Comparison of ENCODE assay signal across 21 cellular contexts in genomic region chr12:2803635-2804380, GRCh38. TPM values are rescaled to one million over a fixed set of nuclear protein-coding genes. Genes with fewer than 3 reads are reported as not detected.
DNase-seq lines count a peak whose midpoint lies in the region; ATAC-seq, FAIRE-seq and TF ChIP-seq lines count a peak whose summit lies in the region.
"Had no signal": no experiment of that assay in that cellular context is flagged by ENCODE, and none has a peak within 500 bp of the region (broad histone marks: within the 10 kb centered on the region; RNA-seq: fewer than 3 reads in every experiment).

No MANE protein-coding gene starts in this region.

- peak overlapping the region; percentile 28 for H3K27ac Mint-ChIP-seq in activated naive CD8-positive, alpha-beta T cell
- peak overlapping the region; percentile 13 for H3K27ac Mint-ChIP-seq in type B pancreatic cell
- no peak overlapping the region for H3K27ac Mint-ChIP-seq in activated CD4-positive, alpha-beta T cell treated with anti-CD3 and anti-CD28 coated beads, Interleukin-2, amount 10 ng/mL, durations not matched to agents 24 days and 14 days

- ATAC-seq in heart right ventricle (peak in 1 of 8 donors; percentile 10), left cardiac atrium (no peak), HepG2 (no peak), HG02642 (IDR thresholded peaks at IDR 0.05; ENCODE audit: poor library complexity, unreplicated experiment) (no peak)
- ATAC-seq: lower lobe of right lung had no signal

- peak overlapping the region in 9 of 10 donors; percentile 6 to 66 (median 50) for H3K27ac ChIP-seq in heart right ventricle
- no peak overlapping the region for H3K27ac ChIP-seq in HepG2 (ENCODE audit: extremely low read length, insufficient read depth, low read length)
- H3K27ac ChIP-seq: esophagus squamous epithelium, lower lobe of right lung, PC-9, vagina, WERI-Rb-1 had no signal

- H2AFZ ChIP-seq in HepG2 (ENCODE audit: low read length), result no peak overlapping the region
- H2AFZ ChIP-seq: PC-9 had no signal

- H3K4me1 ChIP-seq in heart right ventricle, result peaks cover 0 to 50% (median 30%) of the 10 kb centered on the region in 9 donors
- no peaks in the 10 kb centered on the region for H3K4me1 ChIP-seq in HepG2 (ENCODE audit: insufficient read depth, low read length)
- H3K4me1 ChIP-seq: adrenal gland, lower lobe of right lung had no signal

- no peak overlapping the region for H3K9ac ChIP-seq in HepG2 (ENCODE audit: insufficient read depth, low read depth, low read length)

- in situ Hi-C loops in HepG2 (cut with HindIII; ENCODE audit: extremely low pct_ligation_motif_present, low pct_unique_long_range_greater_than_20kb), result no loop called here

- intact Hi-C loops in heart right ventricle (cut with DNase I), result no loop called here
- intact Hi-C loops in left cardiac atrium (cut with DNase I), result no loop called here
- intact Hi-C loops in HepG2 (cut with micrococcal nuclease; ENCODE audit: unreplicated experiment), result no loop called here
- intact Hi-C loops in activated CD4-positive, alpha-beta T cell treated with anti-CD3 and anti-CD28 coated beads, Interleukin-2, amount 10 ng/mL, durations not matched to agents 24 days and 14 days (cut with micrococcal nuclease), result no loop called here

- H4K20me1 ChIP-seq in HepG2 (ENCODE audit: insufficient read depth, low read length), result no peaks in the 10 kb centered on the region; the same call in 1 of the 2 replicates

- no peaks in the 10 kb centered on the region for H3K27me3 ChIP-seq in heart right ventricle
- no peaks in the 10 kb centered on the region for H3K27me3 ChIP-seq in HepG2 (ENCODE audit: control insufficient read depth in 1 of 2, insufficient read depth in 2 of 2, low read length in 2 of 2)
- H3K27me3 ChIP-seq: adrenal gland, esophagus squamous epithelium, vagina had no signal

- peaks cover 6% of the 10 kb centered on the region for H3K4me1 Mint-ChIP-seq in activated naive CD8-positive, alpha-beta T cell (ENCODE audit: low read depth)
- no peaks in the 10 kb centered on the region for H3K4me1 Mint-ChIP-seq in type B pancreatic cell (ENCODE audit: unreplicated experiment)
- H3K4me1 Mint-ChIP-seq in activated CD4-positive, alpha-beta T cell treated with anti-CD3 and anti-CD28 coated beads, Interleukin-2, amount 10 ng/mL, durations not matched to agents 24 days and 14 days, result peaks cover 5% of the 10 kb centered on the region

- no peak for TF ChIP-seq EP300 in HepG2 (IDR thresholded peaks at IDR 0.05; ENCODE audit: low read depth in 2 of 2, low read length in 2 of 2)
- no peak for TF ChIP-seq EP300 in HepG2 (CRISPR knock-in tag; IDR thresholded peaks at IDR 0.05; ENCODE audit: borderline replicate concordance)

- H3K4me3 Mint-ChIP-seq in activated naive CD8-positive, alpha-beta T cell, result no peak overlapping the region
- no peak overlapping the region for H3K4me3 Mint-ChIP-seq in type B pancreatic cell
- H3K4me3 Mint-ChIP-seq in activated CD4-positive, alpha-beta T cell treated with anti-CD3 and anti-CD28 coated beads, Interleukin-2, amount 10 ng/mL, durations not matched to agents 24 days and 14 days, result no peak overlapping the region

- peaks cover under 1% of the 10 kb centered on the region for H3K36me3 Mint-ChIP-seq in activated naive CD8-positive, alpha-beta T cell
- H3K36me3 Mint-ChIP-seq in type B pancreatic cell, result peaks cover 62% of the 10 kb centered on the region
- H3K36me3 Mint-ChIP-seq in activated CD4-positive, alpha-beta T cell treated with anti-CD3 and anti-CD28 coated beads, Interleukin-2, amount 10 ng/mL, durations not matched to agents 24 days and 14 days (ENCODE audit: low read depth), result peaks cover 74% of the 10 kb centered on the region

- no peaks in the 10 kb centered on the region for H3K79me2 ChIP-seq in HepG2 (ENCODE audit: insufficient read depth, low read length)

- no peaks in the 10 kb centered on the region for H3K27me3 Mint-ChIP-seq in activated naive CD8-positive, alpha-beta T cell
- no peaks in the 10 kb centered on the region for H3K27me3 Mint-ChIP-seq in type B pancreatic cell
- no peaks in the 10 kb centered on the region for H3K27me3 Mint-ChIP-seq in activated CD4-positive, alpha-beta T cell treated with anti-CD3 and anti-CD28 coated beads, Interleukin-2, amount 10 ng/mL, durations not matched to agents 24 days and 14 days

- TSS peak; percentile 34 for BruUV-seq in HepG2 (replicated peaks; lab: Mats Ljungman, UMichigan)

- no peaks in the 10 kb centered on the region for H3K9me3 Mint-ChIP-seq in activated naive CD8-positive, alpha-beta T cell (ENCODE audit: low read depth)
- H3K9me3 Mint-ChIP-seq in type B pancreatic cell, result peaks cover 5% of the 10 kb centered on the region
- no peaks in the 10 kb centered on the region for H3K9me3 Mint-ChIP-seq in activated CD4-positive, alpha-beta T cell treated with anti-CD3 and anti-CD28 coated beads, Interleukin-2, amount 10 ng/mL, durations not matched to agents 24 days and 14 days

- TF ChIP-seq POLR2A in HepG2 (IDR thresholded peaks at IDR 0.05; ENCODE audit: insufficient read depth in 1 of 2, low read depth in 2 of 2, low read length in 2 of 2), result peak in 1 of 2 experiments; percentile 30; a peak in 1 of 4 replicates

- H3K36me3 ChIP-seq in heart right ventricle, result peaks cover 0 to 86% (median 50%) of the 10 kb centered on the region in 9 donors
- peaks cover 28 to 68% of the 10 kb centered on the region in 2 experiments for H3K36me3 ChIP-seq in HepG2 (replicated peaks in 1 of 2; ENCODE audit: control insufficient read depth in 1 of 2, insufficient read depth in 2 of 2, low read length in 2 of 2)

- TF ChIP-seq CTCF in heart right ventricle (IDR thresholded peaks at IDR 0.05), result no peak
- no peak for TF ChIP-seq CTCF in HepG2 (CRISPR knock-in tag; IDR thresholded peaks at IDR 0.05)
- TF ChIP-seq CTCF in type B pancreatic cell (conservative IDR thresholded peaks at IDR 0.05), result no peak

- H3K9me3 ChIP-seq in heart right ventricle, result no peaks in the 10 kb centered on the region
- no peaks in the 10 kb centered on the region for H3K9me3 ChIP-seq in HepG2 (ENCODE audit: low read length)
- H3K9me3 ChIP-seq: adrenal gland, esophagus squamous epithelium, lower lobe of right lung, vagina had no signal

- H3K4me3 ChIP-seq in heart right ventricle (no peak overlapping the region), HepG2 (replicated peaks in 1 of 3; ENCODE audit: insufficient read depth in 1 of 3, low read depth in 2 of 3, low read length in 3 of 3) (no peak overlapping the region)
- H3K4me3 ChIP-seq: adrenal gland, esophagus squamous epithelium, lower lobe of right lung, PC-9, vagina had no signal

- POLR2A ChIA-PET in HepG2 (lab: Yijun Ruan, JAX), result no interaction called here

- 78 to 81% methylated on average over 7 of the region's 7 CpGs for WGBS in heart right ventricle, 2 donors
- 94% methylated on average over 6 of the region's 7 CpGs for WGBS in HepG2 (ENCODE audit: low lambda C conversion rate)

- no peak for DNase-seq in heart right ventricle
- DNase-seq in left cardiac atrium, result no peak
- no peak for DNase-seq in HepG2 (ENCODE audit: low spot score)
- no peak for DNase-seq in type B pancreatic cell (ENCODE audit: extremely low spot score, unreplicated experiment)
- no peak for DNase-seq in GF-D8 (lab: John Stamatoyannopoulos, UW)
- DNase-seq in activated CD4-positive, alpha-beta T cell treated with anti-CD3 and anti-CD28 coated beads, Interleukin-2, amount 10 ng/mL, durations not matched to agents 24 days and 14 days, result no peak
- DNase-seq: cortex of kidney; esophagus squamous epithelium; lower lobe of right lung; NCI-H187; NCI-H524 treated with DMSO at 0.1 percent for 48 hours; PC-9; stimulated activated CD4-positive, alpha-beta T cell treated with anti-CD3 and anti-CD28 coated beads, Interleukin-4, amount 100 ng/mL, for 4 hours; SW 1271; WERI-Rb-1 had no signal

- no peak for TF ChIP-seq RAD21 in HepG2 (CRISPR knock-in tag; IDR thresholded peaks at IDR 0.05)

- no peak for FAIRE-seq in HepG2 (lab: Jason Lieb, UNC)

- H3K4me2 ChIP-seq in HepG2 (ENCODE audit: low read depth, low read length), result no peak overlapping the region
- H3K4me2 ChIP-seq: PC-9 had no signal

- CTCF ChIA-PET in HepG2 (lab: Yijun Ruan, JAX; ENCODE audit: low intra/inter-chr PET ratio, low total read pairs), result no interaction called here

RNA-seq across cellular contexts. Expression of gene ITFG2, which starts 8.7 kb away (rescaled TPM):
- total RNA-seq in heart right ventricle (10 to 100 TPM; 10.9 to 20.4 (median 13.3) TPM), left cardiac atrium (10 to 100 TPM; 16.4 TPM), HepG2 (2016; rRNA removed; fragmentation: Illumina TruSeq; extraction: Trizol) (8.9 and 15.5 TPM in 2 replicates), type B pancreatic cell (ENCODE audit: low replicate concordance) (41.8 and 85.8 TPM in 2 replicates)
- polyA plus RNA-seq in heart right ventricle (10 to 100 TPM; 10.4 to 30.3 TPM), HepG2 (2011; rRNA removed) (12.5 and 14.8 TPM in 2 replicates)
- 20.0 and 20.3 TPM in 2 replicates for total RNA-seq in HepG2 (2016; cell fraction: cytosol; rRNA removed; fragmentation: Illumina TruSeq; extraction: Trizol; ENCODE audit: low read depth)
- total RNA-seq in HepG2 (2016; cell fraction: insoluble cytoplasmic fraction; rRNA removed; fragmentation: Illumina TruSeq; extraction: Trizol), result 7.9 and 16.4 TPM in 2 replicates
- 10.7 and 12.0 TPM in 2 replicates for total RNA-seq in HepG2 (2016; cell fraction: membrane; rRNA removed; fragmentation: Illumina TruSeq; extraction: Trizol)
- 31.2 and 38.8 TPM in 2 replicates for total RNA-seq in HepG2 (2016; cell fraction: nucleus; rRNA removed; fragmentation: Illumina TruSeq; extraction: Trizol)
- polyA plus RNA-seq in HepG2 (2011; cell fraction: cytosol; rRNA removed), result 4.1 and 7.2 TPM in 2 replicates
- polyA plus RNA-seq in HepG2 (2011; cell fraction: nucleus; rRNA removed), result 41.4 and 42.8 TPM in 2 replicates
- 11.5 and 16.2 TPM in 2 replicates for polyA plus RNA-seq in HepG2 (2012)
- 2.4 and 2.5 TPM in 2 replicates for polyA plus RNA-seq in HepG2 (2016; cell fraction: cytosol; fragmentation: Illumina TruSeq; extraction: Trizol; ENCODE audit: low read depth)
- polyA plus RNA-seq in HepG2 (2016; cell fraction: insoluble cytoplasmic fraction; fragmentation: Illumina TruSeq; extraction: Trizol; ENCODE audit: low read depth), result 7.9 TPM in 2 replicates
- polyA plus RNA-seq in HepG2 (2016; cell fraction: membrane; fragmentation: Illumina TruSeq; extraction: Trizol; ENCODE audit: low read depth), result 3.1 and 4.4 TPM in 2 replicates
- 63.9 and 69.9 TPM in 2 replicates for polyA plus RNA-seq in HepG2 (2016; cell fraction: nucleus; fragmentation: Illumina TruSeq; extraction: Trizol; ENCODE audit: insufficient read depth, low read depth)
- 49.0 and 83.1 TPM in 2 replicates for polyA minus RNA-seq in HepG2 (2011; rRNA and poly(A)+ RNA removed; ENCODE audit: low replicate concordance)
- polyA minus RNA-seq in HepG2 (2011; cell fraction: cytosol; rRNA and poly(A)+ RNA removed), result 9.7 and 14.4 TPM in 2 replicates
- polyA minus RNA-seq in HepG2 (2011; cell fraction: nucleus; rRNA and poly(A)+ RNA removed), result 66.3 and 69.5 TPM in 2 replicates
- total RNA-seq in activated CD4-positive, alpha-beta T cell treated with anti-CD3 and anti-CD28 coated beads, Interleukin-2, amount 10 ng/mL, durations not matched to agents 24 days and 14 days, result 36.5 and 43.8 TPM in 2 replicates

RNA-seq across cellular contexts. Expression of gene FKBP4, which starts 9.0 kb away (rescaled TPM):
- 10 to 100 TPM; 26.7 to 65.8 (median 49.1) TPM for total RNA-seq in heart right ventricle
- polyA plus RNA-seq in heart right ventricle, result 10 to 100 TPM; 18.7 to 54.4 TPM
- total RNA-seq in left cardiac atrium, result 10 to 100 TPM; 38.5 to 61.4 TPM
- total RNA-seq in HepG2 (2016; rRNA removed; fragmentation: Illumina TruSeq; extraction: Trizol), result 66.1 and 76.3 TPM in 2 replicates
- total RNA-seq in HepG2 (2016; cell fraction: cytosol; rRNA removed; fragmentation: Illumina TruSeq; extraction: Trizol; ENCODE audit: low read depth), result 13.5 and 13.7 TPM in 2 replicates
- 68.8 and 76.9 TPM in 2 replicates for total RNA-seq in HepG2 (2016; cell fraction: insoluble cytoplasmic fraction; rRNA removed; fragmentation: Illumina TruSeq; extraction: Trizol)
- 26.7 and 27.9 TPM in 2 replicates for total RNA-seq in HepG2 (2016; cell fraction: membrane; rRNA removed; fragmentation: Illumina TruSeq; extraction: Trizol)
- 36.1 and 39.5 TPM in 2 replicates for total RNA-seq in HepG2 (2016; cell fraction: nucleus; rRNA removed; fragmentation: Illumina TruSeq; extraction: Trizol)
- polyA plus RNA-seq in HepG2 (2011; rRNA removed), result 25.7 and 29.6 TPM in 2 replicates
- polyA plus RNA-seq in HepG2 (2011; cell fraction: cytosol; rRNA removed), result 25.3 and 30.2 TPM in 2 replicates
- 27.1 and 32.0 TPM in 2 replicates for polyA plus RNA-seq in HepG2 (2011; cell fraction: nucleus; rRNA removed)
- 47.4 and 61.8 TPM in 2 replicates for polyA plus RNA-seq in HepG2 (2012)
- 10.6 TPM in 2 replicates for polyA plus RNA-seq in HepG2 (2016; cell fraction: cytosol; fragmentation: Illumina TruSeq; extraction: Trizol; ENCODE audit: low read depth)
- polyA plus RNA-seq in HepG2 (2016; cell fraction: insoluble cytoplasmic fraction; fragmentation: Illumina TruSeq; extraction: Trizol; ENCODE audit: low read depth), result 78.0 and 86.0 TPM in 2 replicates
- polyA plus RNA-seq in HepG2 (2016; cell fraction: membrane; fragmentation: Illumina TruSeq; extraction: Trizol; ENCODE audit: low read depth), result 15.7 and 16.7 TPM in 2 replicates
- polyA plus RNA-seq in HepG2 (2016; cell fraction: nucleus; fragmentation: Illumina TruSeq; extraction: Trizol; ENCODE audit: insufficient read depth, low read depth), result 50.3 and 52.7 TPM in 2 replicates
- polyA minus RNA-seq in HepG2 (2011; rRNA and poly(A)+ RNA removed; ENCODE audit: low replicate concordance), result 40.3 and 144 TPM in 2 replicates
- 26.7 and 28.6 TPM in 2 replicates for polyA minus RNA-seq in HepG2 (2011; cell fraction: cytosol; rRNA and poly(A)+ RNA removed)
- polyA minus RNA-seq in HepG2 (2011; cell fraction: nucleus; rRNA and poly(A)+ RNA removed), result 30.3 and 49.1 TPM in 2 replicates
- total RNA-seq in type B pancreatic cell (ENCODE audit: low replicate concordance), result 127 and 283 TPM in 2 replicates
- total RNA-seq in activated CD4-positive, alpha-beta T cell treated with anti-CD3 and anti-CD28 coated beads, Interleukin-2, amount 10 ng/mL, durations not matched to agents 24 days and 14 days, result 300 and 311 TPM in 2 replicates

RNA-seq across cellular contexts. Expression of gene NRIP2, which starts 31.0 kb away (rescaled TPM):
- total RNA-seq in heart right ventricle (1 to 10 TPM; 1.4 to 3.6 (median 2.5) TPM), left cardiac atrium (1 to 10 TPM; 1.8 to 2.8 TPM), HepG2 (2016; rRNA removed; fragmentation: Illumina TruSeq; extraction: Trizol) (not detected in 2 replicates), type B pancreatic cell (ENCODE audit: low replicate concordance) (1.2 TPM in 1 of 2 replicates, not detected in the other)
- polyA plus RNA-seq in heart right ventricle (1 to 10 TPM; 2.3 to 4.0 TPM), HepG2 (2011; rRNA removed) (not detected in 2 replicates)
- total RNA-seq in HepG2 (2016; cell fraction: cytosol; rRNA removed; fragmentation: Illumina TruSeq; extraction: Trizol; ENCODE audit: low read depth), result not detected in 2 replicates
- not detected in 2 replicates for total RNA-seq in HepG2 (2016; cell fraction: insoluble cytoplasmic fraction; rRNA removed; fragmentation: Illumina TruSeq; extraction: Trizol)
- not detected in 2 replicates for total RNA-seq in HepG2 (2016; cell fraction: membrane; rRNA removed; fragmentation: Illumina TruSeq; extraction: Trizol)
- not detected in 2 replicates for total RNA-seq in HepG2 (2016; cell fraction: nucleus; rRNA removed; fragmentation: Illumina TruSeq; extraction: Trizol)
- polyA plus RNA-seq in HepG2 (2011; cell fraction: cytosol; rRNA removed), result not detected in 2 replicates
- polyA plus RNA-seq in HepG2 (2011; cell fraction: nucleus; rRNA removed), result not detected in 2 replicates
- polyA plus RNA-seq in HepG2 (2012), result 0.15 and 0.25 TPM in 2 replicates
- not detected in 2 replicates for polyA plus RNA-seq in HepG2 (2016; cell fraction: cytosol; fragmentation: Illumina TruSeq; extraction: Trizol; ENCODE audit: low read depth)
- not detected in 2 replicates for polyA plus RNA-seq in HepG2 (2016; cell fraction: insoluble cytoplasmic fraction; fragmentation: Illumina TruSeq; extraction: Trizol; ENCODE audit: low read depth)
- not detected in 2 replicates for polyA plus RNA-seq in HepG2 (2016; cell fraction: membrane; fragmentation: Illumina TruSeq; extraction: Trizol; ENCODE audit: low read depth)
- not detected in 2 replicates for polyA plus RNA-seq in HepG2 (2016; cell fraction: nucleus; fragmentation: Illumina TruSeq; extraction: Trizol; ENCODE audit: insufficient read depth, low read depth)
- not detected in 2 replicates for polyA minus RNA-seq in HepG2 (2011; rRNA and poly(A)+ RNA removed; ENCODE audit: low replicate concordance)
- polyA minus RNA-seq in HepG2 (2011; cell fraction: cytosol; rRNA and poly(A)+ RNA removed), result not detected in 2 replicates
- not detected in 2 replicates for polyA minus RNA-seq in HepG2 (2011; cell fraction: nucleus; rRNA and poly(A)+ RNA removed)
- total RNA-seq in activated CD4-positive, alpha-beta T cell treated with anti-CD3 and anti-CD28 coated beads, Interleukin-2, amount 10 ng/mL, durations not matched to agents 24 days and 14 days, result not detected in 2 replicates
- total RNA-seq: PC-9 had no signal
- polyA plus RNA-seq: neural cell had no signal

RNA-seq across cellular contexts. Expression of gene TEX52, which starts 53.0 kb away (rescaled TPM):
- total RNA-seq in heart right ventricle (not detected), left cardiac atrium (not detected), HepG2 (2016; rRNA removed; fragmentation: Illumina TruSeq; extraction: Trizol) (0.17 TPM in 1 of 2 replicates, not detected in the other), type B pancreatic cell (ENCODE audit: low replicate concordance) (not detected in 2 replicates)
- polyA plus RNA-seq in heart right ventricle (not detected), HepG2 (2011; rRNA removed) (0.05 TPM in 1 of 2 replicates, not detected in the other)
- total RNA-seq in HepG2 (2016; cell fraction: cytosol; rRNA removed; fragmentation: Illumina TruSeq; extraction: Trizol; ENCODE audit: low read depth), result not detected in 2 replicates
- total RNA-seq in HepG2 (2016; cell fraction: insoluble cytoplasmic fraction; rRNA removed; fragmentation: Illumina TruSeq; extraction: Trizol), result not detected in 2 replicates
- 0.15 TPM in 1 of 2 replicates, not detected in the other for total RNA-seq in HepG2 (2016; cell fraction: membrane; rRNA removed; fragmentation: Illumina TruSeq; extraction: Trizol)
- total RNA-seq in HepG2 (2016; cell fraction: nucleus; rRNA removed; fragmentation: Illumina TruSeq; extraction: Trizol), result not detected in 2 replicates
- not detected in 2 replicates for polyA plus RNA-seq in HepG2 (2011; cell fraction: cytosol; rRNA removed)
- not detected in 2 replicates for polyA plus RNA-seq in HepG2 (2011; cell fraction: nucleus; rRNA removed)
- polyA plus RNA-seq in HepG2 (2012), result 0.32 and 0.44 TPM in 2 replicates
- not detected in 2 replicates for polyA plus RNA-seq in HepG2 (2016; cell fraction: cytosol; fragmentation: Illumina TruSeq; extraction: Trizol; ENCODE audit: low read depth)
- polyA plus RNA-seq in HepG2 (2016; cell fraction: insoluble cytoplasmic fraction; fragmentation: Illumina TruSeq; extraction: Trizol; ENCODE audit: low read depth), result not detected in 2 replicates
- not detected in 2 replicates for polyA plus RNA-seq in HepG2 (2016; cell fraction: membrane; fragmentation: Illumina TruSeq; extraction: Trizol; ENCODE audit: low read depth)
- not detected in 2 replicates for polyA plus RNA-seq in HepG2 (2016; cell fraction: nucleus; fragmentation: Illumina TruSeq; extraction: Trizol; ENCODE audit: insufficient read depth, low read depth)
- 0.34 TPM in 1 of 2 replicates, not detected in the other for polyA minus RNA-seq in HepG2 (2011; rRNA and poly(A)+ RNA removed; ENCODE audit: low replicate concordance)
- not detected in 2 replicates for polyA minus RNA-seq in HepG2 (2011; cell fraction: cytosol; rRNA and poly(A)+ RNA removed)
- 0.52 TPM in 1 of 2 replicates, not detected in the other for polyA minus RNA-seq in HepG2 (2011; cell fraction: nucleus; rRNA and poly(A)+ RNA removed)
- total RNA-seq in activated CD4-positive, alpha-beta T cell treated with anti-CD3 and anti-CD28 coated beads, Interleukin-2, amount 10 ng/mL, durations not matched to agents 24 days and 14 days, result 0.17 TPM in 1 of 2 replicates, not detected in the other
- total RNA-seq: adrenal gland, esophagus squamous epithelium, lower lobe of right lung, PC-9, sciatic nerve, vagina had no signal
- polyA plus RNA-seq: adrenal gland, neural cell had no signal
